In the genomic region with DNA sequence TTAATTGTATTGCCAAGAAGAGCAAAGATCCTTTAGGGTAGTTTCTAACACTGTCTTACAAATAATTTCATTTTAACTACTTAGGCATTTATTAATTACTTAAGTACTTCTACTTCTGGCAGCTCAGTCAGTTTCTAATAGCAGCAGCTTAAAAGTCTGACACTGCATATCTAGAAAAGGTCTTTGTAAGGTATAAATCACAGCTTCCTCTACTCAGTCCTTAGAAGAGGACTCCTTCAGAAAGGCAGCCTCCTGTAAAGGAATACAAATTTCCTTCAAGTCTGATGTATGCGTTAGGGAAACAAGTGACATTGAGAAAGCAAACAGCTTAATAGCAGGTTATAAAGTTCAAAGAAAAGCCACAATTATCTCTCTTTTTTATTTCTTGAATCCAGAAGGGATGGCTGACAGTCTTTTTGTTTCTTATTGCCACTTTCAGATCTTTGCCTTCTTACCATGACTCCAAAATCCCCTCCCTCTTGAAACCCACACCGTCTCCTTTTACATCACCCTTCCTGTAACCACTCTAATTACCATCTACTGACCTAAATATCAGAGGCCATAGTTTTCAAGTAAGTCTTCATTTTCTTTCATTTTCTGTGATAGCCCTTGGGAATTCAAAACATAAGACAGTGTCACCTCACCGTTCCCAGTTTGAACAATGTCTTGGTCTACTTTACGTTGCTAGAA, we compare ENCODE assay signal across 12 cellular contexts.
DNase-seq lines count a peak whose midpoint lies in the region; ATAC-seq and TF ChIP-seq lines count a peak whose summit lies in the region.
"Had no signal": no experiment of that assay in that cellular context is flagged by ENCODE, and none has a peak within 500 bp of the region (broad histone marks: within the 10 kb centered on the region; RNA-seq: fewer than 3 reads in every experiment).

No MANE protein-coding gene starts in this region.

- no peak for TF ChIP-seq EP300 in stomach (IDR thresholded peaks at IDR 0.05)

- intact Hi-C loops in stomach (cut with DNase I; ENCODE audit: low total_unique reads): no loop called here
- intact Hi-C loops in posterior vena cava (cut with DNase I): no loop called here

- H3K9me3 ChIP-seq in stomach: no peaks in the 10 kb centered on the region

- no peak overlapping the region for H3K27ac ChIP-seq in stomach
- H3K27ac ChIP-seq: GM23248 had no signal

- 63 to 74% (median 69%) methylated on average over 4 of the region's 4 CpGs for WGBS in stomach, 5 donors

- H3K36me3 ChIP-seq in stomach: no peaks in the 10 kb centered on the region

- no peak overlapping the region for H3K4me3 ChIP-seq in stomach
- H3K4me3 ChIP-seq: GM23248 had no signal

- no peaks in the 10 kb centered on the region for H3K4me1 ChIP-seq in stomach

- no peak for TF ChIP-seq POLR2A in stomach (IDR thresholded peaks at IDR 0.05)

- TF ChIP-seq CTCF in GM10266 (IDR thresholded peaks at IDR 0.05; ENCODE audit: control insufficient read depth, insufficient read depth, low read depth, missing control alignments) (no peak), stomach (IDR thresholded peaks at IDR 0.05) (no peak)

- no peaks in the 10 kb centered on the region for H3K27me3 ChIP-seq in stomach

- DNase-seq in GM10266 (ENCODE audit: extremely low spot score) (peak; percentile 8), HUDEP-2 (lab: John Stamatoyannopoulos, UW; ENCODE audit: unreplicated experiment in 76 of 76) (no peak), stomach (no peak), MV-4-11 (lab: John Stamatoyannopoulos, UW) (no peak), posterior vena cava (ENCODE audit: low spot score) (no peak)
- DNase-seq: DMS79 treated with DMSO at 0.1 percent for 48 hours, GM23248, KG1, NCI-H345 had no signal

- peak; percentile 92 for ATAC-seq in GM19395 (IDR thresholded peaks at IDR 0.05; ENCODE audit: unreplicated experiment)
- ATAC-seq in HG02763 (IDR thresholded peaks at IDR 0.05; ENCODE audit: unreplicated experiment): peak; percentile 92
- peak; percentile 92 for ATAC-seq in HG03460 (IDR thresholded peaks at IDR 0.05; ENCODE audit: unreplicated experiment)
